In genomic region chr5:64315778-64316177, GRCh38 we compare ENCODE assay signal across 17 cellular contexts.
"Had no signal": no experiment of that assay in that cellular context is flagged by ENCODE, and none has a peak within 500 bp of the region (broad histone marks: within the 10 kb centered on the region; RNA-seq: fewer than 3 reads in every experiment).

No MANE protein-coding gene starts in this region.

- H3K4me3 ChIP-seq: colonic mucosa, gastroesophageal sphincter, psoas muscle, skin epidermis had no signal

- H3K9ac ChIP-seq: parathyroid adenoma had no signal

- FAIRE-seq: kidney, urothelium cell line had no signal

- H3K27ac ChIP-seq: colonic mucosa, gastroesophageal sphincter, parathyroid adenoma, psoas muscle, skin epidermis had no signal

- H3K4me1 ChIP-seq: colonic mucosa, gastroesophageal sphincter, parathyroid adenoma, psoas muscle had no signal

- H3K27me3 ChIP-seq: colonic mucosa, gastroesophageal sphincter had no signal

- H3K9me3 ChIP-seq: colonic mucosa, gastroesophageal sphincter, psoas muscle had no signal

- DNase-seq: colonic mucosa; dermis blood vessel endothelial cell; erythroblast; glutamatergic neuron; immature natural killer cell; kidney; left colon; naive thymus-derived CD4-positive, alpha-beta T cell; nephron progenitor cell; psoas muscle; stimulated activated CD4-positive, alpha-beta T cell treated with anti-CD3 and anti-CD28 coated beads, Interleukin-12 subunit alpha, Interleukin-12 subunit beta, amount 100 ng/mL, for 4 hours; stimulated activated naive CD4-positive, alpha-beta T cell treated with Interleukin-2 at 50 U/mL for 16 hours had no signal

- ATAC-seq: gastroesophageal sphincter; left colon; naive thymus-derived CD4-positive, alpha-beta T cell; psoas muscle; sciatic nerve had no signal

- H3K36me3 ChIP-seq: colonic mucosa, gastroesophageal sphincter had no signal

- H2AFZ ChIP-seq: parathyroid adenoma had no signal
